Comparison of ENCODE assay signal across 3 cellular contexts in the genomic region with DNA sequence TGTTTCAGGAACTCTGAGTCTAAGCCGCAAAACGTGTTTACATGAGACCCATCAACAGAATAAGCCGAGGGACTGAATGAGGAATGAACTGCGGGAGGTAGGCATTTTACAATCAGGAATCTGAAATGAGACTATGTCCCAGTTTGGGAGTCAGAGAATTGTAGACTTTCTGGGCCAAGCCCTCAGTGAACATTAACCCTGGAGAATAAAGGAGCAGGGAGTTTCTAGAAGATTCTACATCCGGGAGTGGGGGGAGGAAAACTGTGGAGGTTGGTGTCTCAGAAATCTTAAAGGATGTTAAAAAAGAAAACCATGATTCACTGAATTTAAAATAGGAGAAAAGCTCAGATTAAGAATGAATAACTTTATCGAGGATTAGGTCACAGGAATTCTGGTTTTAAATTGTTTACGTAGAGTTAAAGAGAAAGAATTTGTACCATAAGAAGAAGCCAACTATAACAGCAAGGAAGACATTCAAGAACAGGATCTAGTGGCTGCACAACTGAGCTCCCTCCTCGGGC.
TF ChIP-seq lines count a peak whose summit lies in the region.

No MANE protein-coding gene starts in this region.

TF ChIP-seq in SK-N-SH, 30 proteins besides CTCF, POLR2A, EP300 and RAD21 (continued from another document):
- TF ChIP-seq TAF1 (IDR thresholded peaks at IDR 0.05; ENCODE audit: borderline replicate concordance, low read depth, low read length), result no peak
- TF ChIP-seq FOXM1 (IDR thresholded peaks at IDR 0.05; ENCODE audit: low read depth), result no peak
- no peak for TF ChIP-seq MEF2A (IDR thresholded peaks at IDR 0.05; ENCODE audit: borderline replicate concordance, low read depth)
- TF ChIP-seq EZH2phosphoT487 (IDR thresholded peaks at IDR 0.05; ENCODE audit: borderline replicate concordance, low read depth), result no peak
- no peak for TF ChIP-seq ELF1 (IDR thresholded peaks at IDR 0.05)
- no peak for TF ChIP-seq RXRA (IDR thresholded peaks at IDR 0.05; ENCODE audit: borderline replicate concordance, low read depth)
- TF ChIP-seq FOXJ3 (CRISPR knock-in tag; IDR thresholded peaks at IDR 0.05), result no peak

TF ChIP-seq in SK-N-SH treated with all-trans-retinoic acid at 6 μM for 48 hours, 23 proteins besides CTCF, POLR2A, EP300 and RAD21:
- no peak for TF ChIP-seq CSRNP3 (CRISPR knock-in tag; IDR thresholded peaks at IDR 0.05)
- TF ChIP-seq ZNF8 (CRISPR knock-in tag; IDR thresholded peaks at IDR 0.05), result no peak
- TF ChIP-seq ZNF70 (CRISPR knock-in tag; IDR thresholded peaks at IDR 0.05), result no peak
- no peak for TF ChIP-seq OSR1 (CRISPR knock-in tag; IDR thresholded peaks at IDR 0.05)
- TF ChIP-seq BACH2 (CRISPR knock-in tag; IDR thresholded peaks at IDR 0.05; ENCODE audit: borderline replicate concordance), result no peak
- no peak for TF ChIP-seq ISL1 (CRISPR knock-in tag; IDR thresholded peaks at IDR 0.05)
- TF ChIP-seq, protein P1, sequence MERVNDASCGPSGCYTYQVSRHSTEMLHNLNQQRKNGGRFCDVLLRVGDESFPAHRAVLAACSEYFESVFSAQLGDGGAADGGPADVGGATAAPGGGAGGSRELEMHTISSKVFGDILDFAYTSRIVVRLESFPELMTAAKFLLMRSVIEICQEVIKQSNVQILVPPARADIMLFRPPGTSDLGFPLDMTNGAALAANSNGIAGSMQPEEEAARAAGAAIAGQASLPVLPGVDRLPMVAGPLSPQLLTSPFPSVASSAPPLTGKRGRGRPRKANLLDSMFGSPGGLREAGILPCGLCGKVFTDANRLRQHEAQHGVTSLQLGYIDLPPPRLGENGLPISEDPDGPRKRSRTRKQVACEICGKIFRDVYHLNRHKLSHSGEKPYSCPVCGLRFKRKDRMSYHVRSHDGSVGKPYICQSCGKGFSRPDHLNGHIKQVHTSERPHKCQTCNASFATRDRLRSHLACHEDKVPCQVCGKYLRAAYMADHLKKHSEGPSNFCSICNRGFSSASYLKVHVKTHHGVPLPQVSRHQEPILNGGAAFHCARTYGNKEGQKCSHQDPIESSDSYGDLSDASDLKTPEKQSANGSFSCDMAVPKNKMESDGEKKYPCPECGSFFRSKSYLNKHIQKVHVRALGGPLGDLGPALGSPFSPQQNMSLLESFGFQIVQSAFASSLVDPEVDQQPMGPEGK (CRISPR knock-in tag; IDR thresholded peaks at IDR 0.05; ENCODE audit: borderline replicate concordance), result no peak
- no peak for TF ChIP-seq CSDC2 (CRISPR knock-in tag; IDR thresholded peaks at IDR 0.05)
- no peak for TF ChIP-seq ESRRG (CRISPR knock-in tag; IDR thresholded peaks at IDR 0.05)
- no peak for TF ChIP-seq SNAI2 (CRISPR knock-in tag; IDR thresholded peaks at IDR 0.05)
- no peak for TF ChIP-seq GLIS3 (CRISPR knock-in tag; IDR thresholded peaks at IDR 0.05)

TF ChIP-seq in endothelial cell of umbilical vein, 7 proteins besides CTCF, POLR2A, EP300 and RAD21 (continued from another document):
- no peak for TF ChIP-seq GATA2 (IDR thresholded peaks at IDR 0.05; ENCODE audit: insufficient read depth, insufficient read length, low read depth, low read length)
- TF ChIP-seq POLR2AphosphoS5 (IDR thresholded peaks at IDR 0.05; ENCODE audit: insufficient read depth, low read depth, low read length), result no peak
- no peak for TF ChIP-seq MAX (IDR thresholded peaks at IDR 0.05; ENCODE audit: insufficient read depth, insufficient read length)
- no peak for TF ChIP-seq JUN (IDR thresholded peaks at IDR 0.05; ENCODE audit: borderline replicate concordance, insufficient read depth, insufficient read length, low read depth)
- TF ChIP-seq MYC (IDR thresholded peaks at IDR 0.05; ENCODE audit: low read depth, low read length), result no peak
